Comparison of ENCODE assay signal across 11 cellular contexts in genomic region chr9:130453487-130453886, GRCh38. TPM values are rescaled to one million over a fixed set of nuclear protein-coding genes. Genes with fewer than 3 reads are reported as not detected.
DNase-seq lines count a peak whose midpoint lies in the region; ATAC-seq and TF ChIP-seq lines count a peak whose summit lies in the region.
"Had no signal": no experiment of that assay in that cellular context is flagged by ENCODE, and none has a peak within 500 bp of the region (broad histone marks: within the 10 kb centered on the region; RNA-seq: fewer than 3 reads in every experiment).

No MANE protein-coding gene starts in this region.

- peak overlapping the region; percentile 59 for H2BK5ac ChIP-seq in neuronal stem cell (ENCODE audit: low read length)

- no peak overlapping the region for H2BK12ac ChIP-seq in neuronal stem cell (ENCODE audit: low read length)

- H3K14ac ChIP-seq in neuronal stem cell (ENCODE audit: low read length) = no peak overlapping the region

- DNase-seq in NCI-H748 (lab: John Stamatoyannopoulos, UW; ENCODE audit: unreplicated experiment) (peak; percentile 94), dermis microvascular lymphatic vessel endothelial cell (ENCODE audit: low read depth in 2 of 2) (peak; percentile 89 to 95), neuronal stem cell (ENCODE audit: low spot score) (no peak), hippocampal formation (lab: John Stamatoyannopoulos, UW) (no peak), globus pallidus (ENCODE audit: low spot score) (no peak)
- DNase-seq: activated CD4-positive, alpha-beta T cell treated with anti-CD3 and anti-CD28 coated beads, Interleukin-2, amount 50 U/mL, for 4 hours had no signal

- peak overlapping the region; percentile 33 for H3K18ac ChIP-seq in neuronal stem cell (ENCODE audit: low read length)

- H4K91ac ChIP-seq in neuronal stem cell (ENCODE audit: low read depth, low read length, poor library complexity) = no peak overlapping the region

- no CpG with 5 or more reads among the region's 7 CpGs for WGBS in neuronal stem cell (ENCODE audit: extremely low coverage in 2 of 2, insufficient read length in 2 of 2, insufficient replicate concordance in 1 of 2), 2 donors

- H2AFZ ChIP-seq in neuronal stem cell (ENCODE audit: low read length) = no peak overlapping the region

- H3K36me3 ChIP-seq in HEK293 (ENCODE audit: control insufficient read depth in 2 of 2, insufficient read depth in 1 of 2, low read length in 2 of 2) (peaks cover 0 to 5% of the 10 kb centered on the region in 2 experiments; a peak in 1 of 3 replicates), neuronal stem cell (replicated peaks in 1 of 2; ENCODE audit: control insufficient read depth in 2 of 2, insufficient read depth in 2 of 2, low read length in 2 of 2) (no peaks in the 10 kb centered on the region)
- H3K36me3 ChIP-seq: neutrophil had no signal

- H3K9ac ChIP-seq in neuronal stem cell (ENCODE audit: low read depth, low read length, poor library complexity) = no peak overlapping the region

- H3K4ac ChIP-seq in neuronal stem cell (ENCODE audit: low read length) = no peak overlapping the region

- H3K4me1 ChIP-seq in HEK293 (ENCODE audit: control insufficient read depth, insufficient read depth, low read length) = peaks cover 2% of the 10 kb centered on the region; the same call in 1 of the 2 replicates
- H3K4me1 ChIP-seq in neuronal stem cell (ENCODE audit: control insufficient read depth in 2 of 2, insufficient read depth in 1 of 2, low read depth in 1 of 2, low read length in 2 of 2) = peaks cover 0 to 13% of the 10 kb centered on the region in 2 donors

- H3K27me3 ChIP-seq in neuronal stem cell (ENCODE audit: control insufficient read depth in 3 of 3, insufficient read depth in 3 of 3, low read depth in 1 of 3, low read length in 3 of 3) = peaks cover 0 to 3% (median 0%) of the 10 kb centered on the region in 3 experiments
- H3K27me3 ChIP-seq: gastroesophageal sphincter had no signal

- TF ChIP-seq CTCF in HEK293 (tag by site-specific recombination; IDR thresholded peaks at IDR 0.05) = no peak

- no peaks in the 10 kb centered on the region for H3K9me3 ChIP-seq in HEK293 (ENCODE audit: control insufficient read depth, insufficient read depth, low read depth, low read length)
- no peaks in the 10 kb centered on the region for H3K9me3 ChIP-seq in neuronal stem cell (replicated peaks in 1 of 2; ENCODE audit: control insufficient read depth in 2 of 2, insufficient read depth in 1 of 2, low read depth in 1 of 2, low read length in 2 of 2)
- H3K9me3 ChIP-seq: gastroesophageal sphincter, neutrophil had no signal

- CTCF ChIA-PET in HEK293 (lab: Yijun Ruan, JAX) = interaction anchor here (0.6 to 2.5 kb wide), 14 partner anchors 9 to 412 kb away, joined by 3 to 14 read pairs (median 3); no protein-coding TSS in a partner anchor

- no peak overlapping the region for H3K4me2 ChIP-seq in neuronal stem cell (ENCODE audit: insufficient read depth, low read length, poor library complexity, severe bottlenecking)

- H2BK120ac ChIP-seq in neuronal stem cell (ENCODE audit: low read depth, low read length) = no peak overlapping the region

- H3K23ac ChIP-seq in neuronal stem cell (ENCODE audit: low read depth, low read length, poor library complexity) = no peak overlapping the region

- no peak overlapping the region for H3K4me3 ChIP-seq in HEK293 (ENCODE audit: low read depth, low read length)
- no peak overlapping the region for H3K4me3 ChIP-seq in neuronal stem cell (ENCODE audit: low read length in 2 of 2)
- H3K4me3 ChIP-seq: gastroesophageal sphincter had no signal

- no peak for ATAC-seq in HG03175 (IDR thresholded peaks at IDR 0.05; ENCODE audit: unreplicated experiment)
- ATAC-seq in GM18511 (IDR thresholded peaks at IDR 0.05; ENCODE audit: unreplicated experiment) = no peak
- ATAC-seq: gastroesophageal sphincter had no signal

- POLR2A ChIA-PET in HEK293 (lab: Yijun Ruan, JAX) = interaction anchor here (0.9 to 1.3 kb wide), 2 partner anchors 227 to 240 kb away, joined by 3 to 6 read pairs; partner anchors contain the start of gene EXOSC2

- peak overlapping the region; percentile 66 for H2AK5ac ChIP-seq in neuronal stem cell (ENCODE audit: low read depth, low read length)

- no peak overlapping the region for H4K8ac ChIP-seq in neuronal stem cell (ENCODE audit: low read depth, low read length)

- H3K79me1 ChIP-seq in neuronal stem cell (ENCODE audit: low read depth, low read length) = no peaks in the 10 kb centered on the region

- no peak overlapping the region for H2BK15ac ChIP-seq in neuronal stem cell (ENCODE audit: low read length)

- H3K27ac ChIP-seq in HEK293 (ENCODE audit: extremely low read depth, low read depth, low read length) (0 out of 2 replicates have a peak overlapping the region, but pooled peaks have one; percentile 6), neuronal stem cell (replicated peaks; ENCODE audit: low read length) (no peak overlapping the region)
- H3K27ac ChIP-seq: neutrophil had no signal

TF ChIP-seq in HEK293, 187 proteins besides CTCF, POLR2A, EP300 and RAD21 (continues in another document):
- TF ChIP-seq ZBTB49 (tag by site-specific recombination; IDR thresholded peaks at IDR 0.05; ENCODE audit: low read depth) (no peak), ZBTB1 (tag by site-specific recombination; IDR thresholded peaks at IDR 0.05) (no peak), ZNF571 (tag by site-specific recombination; IDR thresholded peaks at IDR 0.05) (no peak), TSHZ1 (tag by site-specific recombination; IDR thresholded peaks at IDR 0.05; ENCODE audit: borderline replicate concordance) (no peak), ZNF501 (tag by site-specific recombination; IDR thresholded peaks at IDR 0.05) (no peak), ZNF398 (tag by site-specific recombination; IDR thresholded peaks at IDR 0.05) (no peak), ZNF645 (tag by site-specific recombination; IDR thresholded peaks at IDR 0.05) (no peak)

RNA-seq across cellular contexts. Expression of gene ASS1, which starts 8.7 kb away (rescaled TPM):
- total RNA-seq in dermis microvascular lymphatic vessel endothelial cell = 2.3 and 4.2 TPM in 2 replicates
- polyA plus RNA-seq in neuronal stem cell (2013, experiment 1 of 2) = 19.7 TPM
- 19.8 TPM for polyA plus RNA-seq in neuronal stem cell (2013, experiment 2 of 2)

Comparison
In these comparisons a context has a peak if more than half of its experiments do, and no peak if none do; other contexts are left out.
1. DNase-seq: peak in NCI-H748 (single experiment) and dermis microvascular lymphatic vessel endothelial cell (2 of 2); none in neuronal stem cell (single experiment), hippocampal formation (0 of 2) and globus pallidus (single experiment).